In genomic region chr1:79777481-79778219, GRCh38 we compare ENCODE assay signal across 12 cellular contexts.
DNase-seq lines count a peak whose midpoint lies in the region; ATAC-seq, FAIRE-seq and TF ChIP-seq lines count a peak whose summit lies in the region.
"Had no signal": no experiment of that assay in that cellular context is flagged by ENCODE, and none has a peak within 500 bp of the region (broad histone marks: within the 10 kb centered on the region; RNA-seq: fewer than 3 reads in every experiment).

No MANE protein-coding gene starts in this region.

- no peaks in the 10 kb centered on the region for H3K36me3 ChIP-seq in OCI-LY1 (ENCODE audit: insufficient read depth, low read length)
- H3K36me3 ChIP-seq: MG63 had no signal

- H2AFZ ChIP-seq in OCI-LY1 (ENCODE audit: low read length) = 0 out of 2 replicates have a peak overlapping the region, but pooled peaks have one; percentile 34

- no peak overlapping the region for H3K27ac ChIP-seq in OCI-LY1 (ENCODE audit: low read depth, low read length, poor library complexity, severe bottlenecking)
- H3K27ac ChIP-seq: psoas muscle had no signal

- H3K4me1 ChIP-seq in OCI-LY1 (ENCODE audit: insufficient read depth, low read length, severe bottlenecking) = peaks cover 9% of the 10 kb centered on the region
- H3K4me1 ChIP-seq: psoas muscle had no signal

- no peak overlapping the region for H3K9ac ChIP-seq in OCI-LY1 (ENCODE audit: low read length)

- no peak overlapping the region for H3K4me3 Mint-ChIP-seq in mesothelial cell of epicardium

- H4K20me1 ChIP-seq in OCI-LY1 (ENCODE audit: insufficient read depth, low read length) = no peaks in the 10 kb centered on the region

- no peaks in the 10 kb centered on the region for H3K9me2 ChIP-seq in OCI-LY1 (ENCODE audit: low read depth, low read length)

- no peaks in the 10 kb centered on the region for H3K79me2 ChIP-seq in OCI-LY1 (ENCODE audit: insufficient read depth, low read length)

- H3K27me3 Mint-ChIP-seq in mesothelial cell of epicardium (ENCODE audit: low read depth) = no peaks in the 10 kb centered on the region

- H3F3A ChIP-seq in OCI-LY1 (ENCODE audit: insufficient read depth, low read length) = no peaks in the 10 kb centered on the region

- ATAC-seq in GM21360 (IDR thresholded peaks at IDR 0.05; ENCODE audit: unreplicated experiment) (peak; percentile 100), HG03064 (IDR thresholded peaks at IDR 0.05; ENCODE audit: low read depth, unreplicated experiment) (peak; percentile 99)
- ATAC-seq: psoas muscle had no signal

- no peak for TF ChIP-seq CTCF in OCI-LY1 (IDR thresholded peaks at IDR 0.05; ENCODE audit: low read length)
- TF ChIP-seq CTCF in mesothelial cell of epicardium (IDR thresholded peaks at IDR 0.05; ENCODE audit: unreplicated experiment) = no peak

- H3K9me3 Mint-ChIP-seq in mesothelial cell of epicardium = no peaks in the 10 kb centered on the region

- H3K4me2 ChIP-seq in OCI-LY1 (ENCODE audit: low read length) = no peak overlapping the region; the same call in 1 of the 2 replicates

- H3K4me1 Mint-ChIP-seq in mesothelial cell of epicardium = no peaks in the 10 kb centered on the region

- peak; percentile 91 for FAIRE-seq in GM12891 (lab: Jason Lieb, UNC)

- no peaks in the 10 kb centered on the region for H3K27me3 ChIP-seq in OCI-LY1 (ENCODE audit: insufficient read depth, low read length)
- H3K27me3 ChIP-seq: MG63 had no signal

- no peak overlapping the region for H3K27ac Mint-ChIP-seq in mesothelial cell of epicardium

- H3K36me3 Mint-ChIP-seq in mesothelial cell of epicardium = no peaks in the 10 kb centered on the region

- peak; percentile 8 for DNase-seq in GM12891 (ENCODE audit: insufficient read length, low spot score)
- DNase-seq in mesothelial cell of epicardium (ENCODE audit: low spot score in 2 of 2, unreplicated experiment in 2 of 2) = no peak
- no peak for DNase-seq in activated effector memory CD4-positive, alpha-beta T cell treated with anti-CD3 and anti-CD28 coated beads, Interleukin-2, amount 50 U/mL, for 16 hours
- no peak for DNase-seq in NCI-H774 (lab: John Stamatoyannopoulos, UW)
- DNase-seq in NCI-H748 (lab: John Stamatoyannopoulos, UW; ENCODE audit: unreplicated experiment) = no peak
- DNase-seq: activated gamma-delta T cell; effector CD4-positive, alpha-beta T cell; MG63; psoas muscle had no signal

- no peak for TF ChIP-seq POLR2A in GM12891 (IDR thresholded peaks at IDR 0.05; ENCODE audit: low read depth, low read length)

- no peak overlapping the region for H3K4me3 ChIP-seq in OCI-LY1 (ENCODE audit: low read depth, low read length, poor library complexity, severe bottlenecking)
- H3K4me3 ChIP-seq: MG63, psoas muscle had no signal

- H3K9me3 ChIP-seq in OCI-LY1 (ENCODE audit: low read length) = no peaks in the 10 kb centered on the region
- H3K9me3 ChIP-seq: MG63, psoas muscle had no signal

TF ChIP-seq in GM12891, 5 proteins besides CTCF, POLR2A, EP300 and RAD21:
- no peak for TF ChIP-seq PAX5 (IDR thresholded peaks at IDR 0.05; ENCODE audit: insufficient read depth, low read length, severe bottlenecking)
- TF ChIP-seq TAF1 (IDR thresholded peaks at IDR 0.05; ENCODE audit: low read depth, low read length) = no peak
- TF ChIP-seq POLR2AphosphoS5 (IDR thresholded peaks at IDR 0.05; ENCODE audit: low read depth, low read length) = no peak
- TF ChIP-seq POU2F2 (IDR thresholded peaks at IDR 0.05; ENCODE audit: low read depth, low read length) = no peak
- TF ChIP-seq SPI1 (IDR thresholded peaks at IDR 0.05; ENCODE audit: low read depth, low read length) = peak; percentile 98
